10 cellular contexts compared by ENCODE assay signal in the genomic region with DNA sequence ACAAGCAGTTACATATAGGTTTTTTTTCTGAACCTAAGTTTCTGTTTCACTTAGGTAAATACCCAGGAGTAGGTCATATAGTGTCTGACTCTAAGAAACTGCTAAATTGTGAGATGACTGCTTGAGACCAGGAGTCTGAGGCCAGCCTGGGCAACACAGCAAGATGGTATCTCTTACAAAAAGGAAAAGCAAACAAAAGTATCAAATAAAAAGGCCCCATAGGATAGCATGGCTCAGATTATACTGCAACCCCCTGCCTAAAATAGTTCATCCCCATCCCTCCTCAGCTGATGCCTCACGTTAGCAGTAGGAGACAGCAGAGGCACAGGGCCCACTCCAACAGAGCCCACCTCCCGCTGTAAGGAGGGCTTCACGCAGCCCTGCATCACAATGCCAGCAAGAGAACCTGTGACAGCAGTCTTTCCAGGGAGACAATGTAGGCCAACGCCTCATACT.
DNase-seq lines count a peak whose midpoint lies in the region; ATAC-seq and TF ChIP-seq lines count a peak whose summit lies in the region.
"Had no signal": no experiment of that assay in that cellular context is flagged by ENCODE, and none has a peak within 500 bp of the region (broad histone marks: within the 10 kb centered on the region; RNA-seq: fewer than 3 reads in every experiment).

No MANE protein-coding gene starts in this region.

- H3K4me1 Mint-ChIP-seq in activated CD4-positive, alpha-beta T cell treated with anti-CD3 and anti-CD28 coated beads, Interleukin-2, amount 10 ng/mL, durations not matched to agents 24 days and 14 days = peaks cover 38% of the 10 kb centered on the region

- H3K27me3 Mint-ChIP-seq in activated CD4-positive, alpha-beta T cell treated with anti-CD3 and anti-CD28 coated beads, Interleukin-2, amount 10 ng/mL, durations not matched to agents 24 days and 14 days = no peaks in the 10 kb centered on the region

- no peak for TF ChIP-seq CTCF in neutrophil (IDR thresholded peaks at IDR 0.05)
- no peak for TF ChIP-seq CTCF in left ventricle myocardium inferior (IDR thresholded peaks at IDR 0.05; ENCODE audit: borderline replicate concordance)
- TF ChIP-seq CTCF in tibial nerve (IDR thresholded peaks at IDR 0.05) = no peak

- H3K4me3 ChIP-seq in neutrophil (ENCODE audit: low read depth in 1 of 2, low read length in 1 of 2) (no peak overlapping the region), left ventricle myocardium inferior (no peak overlapping the region), tibial nerve (no peak overlapping the region)
- H3K4me3 ChIP-seq: A549 had no signal

- H3K27me3 ChIP-seq in neutrophil = no peaks in the 10 kb centered on the region
- H3K27me3 ChIP-seq in left ventricle myocardium inferior (ENCODE audit: low read depth) = no peaks in the 10 kb centered on the region
- no peaks in the 10 kb centered on the region for H3K27me3 ChIP-seq in tibial nerve

- H3K27ac ChIP-seq in KOPT-K1 (ENCODE audit: low read depth, low read length, poor library complexity, severe bottlenecking) (peak overlapping the region; percentile 95), neutrophil (peak overlapping the region; percentile 12), left ventricle myocardium inferior (replicated peaks) (no peak overlapping the region), tibial nerve (no peak overlapping the region)
- H3K27ac ChIP-seq: A549 had no signal

- H3K27ac Mint-ChIP-seq in activated CD4-positive, alpha-beta T cell treated with anti-CD3 and anti-CD28 coated beads, Interleukin-2, amount 10 ng/mL, durations not matched to agents 24 days and 14 days = peak overlapping the region; percentile 72

- no peak for TF ChIP-seq EP300 in tibial nerve (IDR thresholded peaks at IDR 0.05)

- H3K4me1 ChIP-seq in neutrophil (ENCODE audit: control insufficient read depth in 1 of 2, insufficient read depth in 1 of 2, low read depth in 1 of 2, low read length in 1 of 2) (no peaks in the 10 kb centered on the region), left ventricle myocardium inferior (peaks cover 14% of the 10 kb centered on the region), tibial nerve (peaks cover 0 to 11% (median 0%) of the 10 kb centered on the region in 4 donors)
- H3K4me1 ChIP-seq: A549 had no signal

- peaks cover 14% of the 10 kb centered on the region for H3K36me3 Mint-ChIP-seq in activated CD4-positive, alpha-beta T cell treated with anti-CD3 and anti-CD28 coated beads, Interleukin-2, amount 10 ng/mL, durations not matched to agents 24 days and 14 days (ENCODE audit: low read depth)

- peak; percentile 94 for ATAC-seq in HG02571 (IDR thresholded peaks at IDR 0.05; ENCODE audit: unreplicated experiment)

- peaks cover 6% of the 10 kb centered on the region for H3K9me3 Mint-ChIP-seq in activated CD4-positive, alpha-beta T cell treated with anti-CD3 and anti-CD28 coated beads, Interleukin-2, amount 10 ng/mL, durations not matched to agents 24 days and 14 days

- WGBS in tibial nerve, 2 donors = 90 to 98% methylated on average over 4 of the region's 4 CpGs

- DNase-seq in activated CD4-positive, alpha-beta T cell treated with anti-CD3 and anti-CD28 coated beads, Interleukin-2, amount 10 ng/mL, durations not matched to agents 24 days and 14 days = peak; percentile 76
- no peak for DNase-seq in activated CD4-positive, alpha-beta T cell treated with anti-CD3 and anti-CD28 coated beads, Interleukin-2, amount 50 U/mL, for 1 hour
- DNase-seq in HuH-7 (ENCODE audit: low spot score) = no peak
- DNase-seq in left ventricle myocardium inferior = no peak
- DNase-seq in tibial nerve (ENCODE audit: low spot score in 2 of 2) = no peak
- DNase-seq: SHP77 treated with DMSO at 0.1 percent for 48 hours had no signal

- no peak for TF ChIP-seq POLR2A in tibial nerve (IDR thresholded peaks at IDR 0.05)

- peak overlapping the region; percentile 50 for H3K4me3 Mint-ChIP-seq in activated CD4-positive, alpha-beta T cell treated with anti-CD3 and anti-CD28 coated beads, Interleukin-2, amount 10 ng/mL, durations not matched to agents 24 days and 14 days

- intact Hi-C loops in activated CD4-positive, alpha-beta T cell treated with anti-CD3 and anti-CD28 coated beads, Interleukin-2, amount 10 ng/mL, durations not matched to agents 24 days and 14 days (cut with micrococcal nuclease) = loop anchor here (1.0 to 10.0 kb wide), 10 partner anchors 8 to 356 kb away; a partner anchor contains a TSS
- intact Hi-C loops in left ventricle myocardium inferior (cut with micrococcal nuclease) = no loop called here

- H3K36me3 ChIP-seq in KOPT-K1 (ENCODE audit: insufficient read depth, low read length) (no peaks in the 10 kb centered on the region), neutrophil (no peaks in the 10 kb centered on the region), left ventricle myocardium inferior (no peaks in the 10 kb centered on the region), tibial nerve (no peaks in the 10 kb centered on the region)

- H3K9me3 ChIP-seq in KOPT-K1 (ENCODE audit: insufficient read depth, low read length, poor library complexity, severe bottlenecking) (no peaks in the 10 kb centered on the region), neutrophil (no peaks in the 10 kb centered on the region), left ventricle myocardium inferior (replicated peaks) (peaks cover 3% of the 10 kb centered on the region), tibial nerve (peaks cover 0 to 2% (median 0%) of the 10 kb centered on the region in 4 donors)
- H3K9me3 ChIP-seq: A549 had no signal

Comparison
In these comparisons a context has a peak if more than half of its experiments do, and no peak if none do; other contexts are left out.
1. H3K27ac ChIP-seq: peak in KOPT-K1 (single experiment) and neutrophil (single experiment); none in left ventricle myocardium inferior (single experiment) and tibial nerve (0 of 4).